Comparison of ENCODE assay signal across 8 cellular contexts in genomic region chr10:62047960-62048383, GRCh38.
DNase-seq lines count a peak whose midpoint lies in the region; ATAC-seq and TF ChIP-seq lines count a peak whose summit lies in the region.

No MANE protein-coding gene starts in this region.

- POLR2A ChIA-PET in RWPE1 (lab: Yijun Ruan, JAX; ENCODE audit: low non-redundant PET), result no interaction called here

- peak overlapping the region; percentile 85 for H3K4me3 Mint-ChIP-seq in memory B cell

- no peaks in the 10 kb centered on the region for H3K9me3 Mint-ChIP-seq in memory B cell

- H3K27ac Mint-ChIP-seq in memory B cell, result peak overlapping the region; percentile 96

- no peak for ATAC-seq in memory B cell (ENCODE audit: low read depth)

- CTCF ChIA-PET in RWPE1 (lab: Yijun Ruan, JAX), result interaction anchor here (0.6 kb wide), 1 partner anchor 1172 kb away, joined by 3 read pairs; no protein-coding TSS in a partner anchor

- H3K4me3 ChIP-seq in ascending aorta (peak overlapping the region; percentile 56 to 78), tibial artery (peak overlapping the region in 1 of 2 donors; percentile 69)

- DNase-seq in NCI-H510A treated with DMSO at 0.1 percent for 48 hours (lab: John Stamatoyannopoulos, UW) (peak; percentile 24), NCI-H510A (lab: John Stamatoyannopoulos, UW) (no peak), ascending aorta (ENCODE audit: low spot score in 2 of 2) (no peak), memory B cell (ENCODE audit: low spot score in 2 of 2) (no peak), tibial artery (peak in 1 of 2 donors; percentile 48), NCI-H2081 (lab: John Stamatoyannopoulos, UW) (no peak), ecto neural progenitor cell (ENCODE audit: low spot score) (no peak), RWPE1 (ENCODE audit: low spot score) (no peak)

- intact Hi-C loops in ascending aorta (cut with DNase I), result loop anchor here (2.0 to 10.0 kb wide), 5 partner anchors 49 to 1087 kb away; partner anchors contain the start of gene NRBF2
- intact Hi-C loops in tibial artery (cut with DNase I; ENCODE audit: low total_unique reads), result loop anchor here (5.0 kb wide), 1 partner anchor 146 kb away; the partner anchor contains the start of gene ARID5B

- TF ChIP-seq CTCF in ascending aorta (IDR thresholded peaks at IDR 0.05) (no peak), tibial artery (IDR thresholded peaks at IDR 0.05) (no peak), RWPE1 (conservative IDR thresholded peaks at IDR 0.05; ENCODE audit: low read depth) (no peak)

- peaks cover 14% of the 10 kb centered on the region for H3K36me3 Mint-ChIP-seq in memory B cell

- H3K4me1 ChIP-seq in ascending aorta (peaks cover 13 to 49% of the 10 kb centered on the region in 2 donors), tibial artery (peaks cover 0 to 77% (median 59%) of the 10 kb centered on the region in 4 donors)

- peaks cover 73% of the 10 kb centered on the region for H3K4me1 Mint-ChIP-seq in memory B cell

- H3K36me3 ChIP-seq in ascending aorta (peaks cover 15 to 18% of the 10 kb centered on the region in 2 donors), tibial artery (peaks cover 12 to 18% (median 16%) of the 10 kb centered on the region in 3 donors)

- H3K9me3 ChIP-seq in ascending aorta (no peaks in the 10 kb centered on the region), tibial artery (no peaks in the 10 kb centered on the region)

- H3K27ac ChIP-seq in ascending aorta (peak overlapping the region; percentile 95 to 97), tibial artery (peak overlapping the region; percentile 88 to 96), RWPE1 (no peak overlapping the region)

- no peaks in the 10 kb centered on the region for H3K27me3 Mint-ChIP-seq in memory B cell

- H3K27me3 ChIP-seq in ascending aorta (no peaks in the 10 kb centered on the region), tibial artery (no peaks in the 10 kb centered on the region)
